21 cellular contexts compared by ENCODE assay signal in the genomic region with DNA sequence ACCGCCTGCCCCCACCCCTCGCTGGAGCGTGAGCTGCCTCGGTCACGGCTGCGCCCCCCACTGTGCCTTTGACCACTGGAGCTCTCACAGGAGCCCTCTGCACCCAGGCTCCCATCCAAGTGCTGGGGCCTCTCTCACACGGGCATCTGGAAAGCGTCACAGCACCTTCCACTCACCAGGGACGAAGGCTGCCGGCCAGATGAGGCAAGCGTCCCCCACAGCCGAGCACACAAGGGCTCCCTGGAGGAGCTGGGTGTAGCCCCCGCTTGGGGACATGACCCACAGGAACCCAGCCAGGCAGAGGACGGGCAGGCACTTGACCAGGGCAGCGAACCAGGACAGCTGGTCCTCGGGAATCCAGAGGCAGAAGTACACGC. TPM values are rescaled to one million over a fixed set of nuclear protein-coding genes. Genes with fewer than 3 reads are reported as not detected.
A peak's percentile ranks its signal among the peaks of the same experiment; 100 is the strongest.
DNase-seq lines count a peak whose midpoint lies in the region; ATAC-seq and TF ChIP-seq lines count a peak whose summit lies in the region.
"Had no signal": no experiment of that assay in that cellular context is flagged by ENCODE, and none has a peak within 500 bp of the region (broad histone marks: within the 10 kb centered on the region; RNA-seq: fewer than 3 reads in every experiment).

No MANE protein-coding gene starts in this region.

- H3K9me3 Mint-ChIP-seq in naive B cell, result no peaks in the 10 kb centered on the region
- H3K9me3 Mint-ChIP-seq: activated CD4-positive, alpha-beta T cell treated with anti-CD3 and anti-CD28 coated beads, Interleukin-2, amount 10 ng/mL, durations not matched to agents 24 days and 14 days; naive thymus-derived CD8-positive, alpha-beta T cell had no signal

- no peak for ATAC-seq in naive B cell (ENCODE audit: low read depth in 2 of 2)
- no peak for ATAC-seq in GM19328 (IDR thresholded peaks at IDR 0.05; ENCODE audit: unreplicated experiment)
- ATAC-seq in GM21367 (IDR thresholded peaks at IDR 0.05; ENCODE audit: unreplicated experiment), result no peak
- ATAC-seq: naive thymus-derived CD8-positive, alpha-beta T cell had no signal

- no peak overlapping the region for H3K4me3 ChIP-seq in fibroblast of villous mesenchyme (ENCODE audit: low read depth, low read length)
- H3K4me3 ChIP-seq: BLaER1 treated with 17β-estradiol and CSF1 and Interleukin-3, amounts not matched to agents 10 nM and 100 nM had no signal

- H3K4me1 Mint-ChIP-seq in naive B cell, result peaks cover 7 to 22% (median 18%) of the 10 kb centered on the region in 3 donors
- H3K4me1 Mint-ChIP-seq: activated CD4-positive, alpha-beta T cell treated with anti-CD3 and anti-CD28 coated beads, Interleukin-2, amount 10 ng/mL, durations not matched to agents 24 days and 14 days had no signal

- H3K27ac ChIP-seq in RWPE1, result peak overlapping the region; percentile 32
- H3K27ac ChIP-seq: BLaER1 treated with 17β-estradiol and CSF1 and Interleukin-3, amounts not matched to agents 10 nM and 100 nM had no signal

- TF ChIP-seq CTCF in RWPE1 (conservative IDR thresholded peaks at IDR 0.05; ENCODE audit: low read depth) (no peak), fibroblast of villous mesenchyme (IDR thresholded peaks at IDR 0.05; ENCODE audit: insufficient read depth, low read depth, low read length) (no peak)

- H3K27me3 Mint-ChIP-seq in naive B cell, result no peaks in the 10 kb centered on the region
- H3K27me3 Mint-ChIP-seq: activated CD4-positive, alpha-beta T cell treated with anti-CD3 and anti-CD28 coated beads, Interleukin-2, amount 10 ng/mL, durations not matched to agents 24 days and 14 days; naive thymus-derived CD8-positive, alpha-beta T cell had no signal

- peak overlapping the region in 5 of 6 donors; percentile 7 to 89 (median 60) for H3K27ac Mint-ChIP-seq in naive B cell
- H3K27ac Mint-ChIP-seq: activated CD4-positive, alpha-beta T cell treated with anti-CD3 and anti-CD28 coated beads, Interleukin-2, amount 10 ng/mL, durations not matched to agents 24 days and 14 days had no signal

- DNase-seq in RWPE1 (ENCODE audit: low spot score) (no peak), fibroblast of villous mesenchyme (ENCODE audit: low read depth) (peak; percentile 35), naive B cell (no peak), mesenteric fat pad (ENCODE audit: low spot score) (no peak)
- DNase-seq: activated CD4-positive, alpha-beta T cell treated with anti-CD3 and anti-CD28 coated beads, Interleukin-2, amount 10 ng/mL, durations not matched to agents 24 days and 14 days; cortex of kidney; HCEC 1CT; head of caudate nucleus; KG1; kidney glomerular epithelial cell; naive thymus-derived CD8-positive, alpha-beta T cell; NCI-H1105 treated with DMSO at 0.1 percent for 48 hours; retina; SHP77 treated with DMSO at 0.1 percent for 48 hours; stimulated activated CD4-positive, alpha-beta T cell treated with anti-CD3 and anti-CD28 coated beads, Interleukin-2, amount 100 ng/mL, for 24 hours; T-helper 9 cell; trophoblast cell had no signal

- POLR2A ChIA-PET in RWPE1 (lab: Yijun Ruan, JAX; ENCODE audit: low non-redundant PET), result no interaction called here

- CTCF ChIA-PET in RWPE1 (lab: Yijun Ruan, JAX), result interaction anchor here (0.6 to 1.2 kb wide), 3 partner anchors 15 to 240 kb away, joined by 4 read pairs; no protein-coding TSS in a partner anchor

- no peak overlapping the region for H3K4me3 Mint-ChIP-seq in naive B cell
- H3K4me3 Mint-ChIP-seq: activated CD4-positive, alpha-beta T cell treated with anti-CD3 and anti-CD28 coated beads, Interleukin-2, amount 10 ng/mL, durations not matched to agents 24 days and 14 days had no signal

- no peaks in the 10 kb centered on the region for H3K36me3 Mint-ChIP-seq in naive B cell

RNA-seq across cellular contexts. Expression of gene TMEM86B, which starts 0.6 kb away (rescaled TPM):
- total RNA-seq in fibroblast of villous mesenchyme (1.6 and 1.7 TPM in 2 replicates), mesenteric fat pad (1.6 TPM)
- polyA plus RNA-seq in naive B cell (ENCODE audit: low read depth in 6 of 6), result 1 to 10 TPM in 2 of 6 donors, under 1 TPM in 2, not detected in 2; 0.25 to 1.5 (median 0.76) TPM

RNA-seq across cellular contexts. Expression of gene PTPRH, which starts 18.7 kb away (rescaled TPM):
- 3.9 and 7.1 TPM in 2 replicates for total RNA-seq in fibroblast of villous mesenchyme
- polyA plus RNA-seq in naive B cell (ENCODE audit: low read depth in 6 of 6), result not detected
- total RNA-seq in mesenteric fat pad, result 1.00 TPM
- total RNA-seq: activated CD4-positive, alpha-beta T cell treated with anti-CD3 and anti-CD28 coated beads, Interleukin-2, amount 10 ng/mL, durations not matched to agents 24 days and 14 days; naive thymus-derived CD8-positive, alpha-beta T cell had no signal
- polyA plus RNA-seq: naive thymus-derived CD8-positive, alpha-beta T cell had no signal

RNA-seq across cellular contexts. Expression of gene PPP6R1, which starts 30.8 kb away (rescaled TPM):
- total RNA-seq in fibroblast of villous mesenchyme (35.1 and 38.9 TPM in 2 replicates), mesenteric fat pad (49.4 TPM)
- polyA plus RNA-seq in naive B cell (ENCODE audit: low read depth in 6 of 6), result 10 to 100 TPM; 21.4 to 81.1 (median 41.1) TPM

RNA-seq across cellular contexts. Expression of gene SYT5, which starts 47.9 kb away (rescaled TPM):
- total RNA-seq in fibroblast of villous mesenchyme (under 0.01 and 0.86 TPM in 2 replicates), mesenteric fat pad (not detected)
- 1 to 10 TPM in 5 of 6 donors, under 1 TPM in 1; 0.92 to 2.6 (median 1.6) TPM for polyA plus RNA-seq in naive B cell (ENCODE audit: low read depth in 6 of 6)
- total RNA-seq: activated CD4-positive, alpha-beta T cell treated with anti-CD3 and anti-CD28 coated beads, Interleukin-2, amount 10 ng/mL, durations not matched to agents 24 days and 14 days; aorta; naive thymus-derived CD8-positive, alpha-beta T cell had no signal
- polyA plus RNA-seq: aorta had no signal

RNA-seq across cellular contexts. Expression of gene HSPBP1, which starts 51.9 kb away (rescaled TPM):
- total RNA-seq in fibroblast of villous mesenchyme (25.0 and 31.9 TPM in 2 replicates), mesenteric fat pad (20.2 TPM)
- polyA plus RNA-seq in naive B cell (ENCODE audit: low read depth in 6 of 6), result 10 to 100 TPM; 22.6 to 40.0 (median 32.6) TPM
